ENCODE assay signal across 27 cellular contexts in genomic region chr5:148990817-148991216, GRCh38.
"Had no signal": no experiment of that assay in that cellular context is flagged by ENCODE, and none has a peak within 500 bp of the region (broad histone marks: within the 10 kb centered on the region; RNA-seq: fewer than 3 reads in every experiment).

No MANE protein-coding gene starts in this region.

- H3K4me1 Mint-ChIP-seq: nephron progenitor cell; neural crest cell; stimulated activated naive B cell treated with anti-CD40 and anti-IgM and Interleukin-4, amounts not matched to agents 10 μg/mL and 1 μg/mL and 100 μg/mL, for 72 hours had no signal

- H3K4me3 Mint-ChIP-seq: natural killer cell treated with Interleukin-12 subunit alpha and Interleukin-12 subunit beta and Interleukin-15 and Interleukin-18, amount 100 ng/mL, for 72 hours; nephron progenitor cell; neural crest cell; stimulated activated effector memory CD8-positive, alpha-beta T cell treated with anti-CD3 and anti-CD28 coated beads, Interleukin-12 subunit alpha, Interleukin-12 subunit beta, amount 100 ng/mL, for 72 hours; stimulated activated naive B cell treated with anti-CD40 and anti-IgM and Interleukin-4, amounts not matched to agents 10 μg/mL and 1 μg/mL and 100 μg/mL, for 72 hours; stimulated activated naive CD8-positive, alpha-beta T cell treated with anti-CD3 and anti-CD28 coated beads, Interleukin-15, Interleukin-2, amounts not matched to agents 100 ng/mL and 50 ng/mL, for 24 hours had no signal

- H3K9me3 Mint-ChIP-seq: natural killer cell treated with Interleukin-12 subunit alpha and Interleukin-12 subunit beta and Interleukin-15 and Interleukin-18, amount 100 ng/mL, for 72 hours; nephron progenitor cell; neural crest cell; stimulated activated effector memory CD8-positive, alpha-beta T cell treated with anti-CD3 and anti-CD28 coated beads, Interleukin-12 subunit alpha, Interleukin-12 subunit beta, amount 100 ng/mL, for 72 hours; stimulated activated naive B cell treated with anti-CD40 and anti-IgM and Interleukin-4, amounts not matched to agents 10 μg/mL and 1 μg/mL and 100 μg/mL, for 72 hours; stimulated activated naive CD8-positive, alpha-beta T cell treated with anti-CD3 and anti-CD28 coated beads, Interleukin-15, Interleukin-2, amounts not matched to agents 100 ng/mL and 50 ng/mL, for 24 hours had no signal

- H3K36me3 ChIP-seq: neutrophil, pancreas, right lobe of liver, sigmoid colon, stomach, thoracic aorta, thyroid gland, tibial nerve, upper lobe of left lung, vagina had no signal

- DNase-seq: nephron progenitor cell; nucleus accumbens; pancreas; psoas muscle; right cardiac atrium; right lobe of liver; sigmoid colon; small intestine; stimulated activated CD4-positive, alpha-beta T cell treated with anti-CD3 and anti-CD28 coated beads, Interleukin-15, amount 100 ng/mL, for 24 hours; stimulated activated CD4-positive, alpha-beta T cell treated with anti-CD3 and anti-CD28 coated beads, Interleukin-2, amount 100 ng/mL, for 24 hours; stimulated activated CD4-positive, alpha-beta T cell treated with anti-CD3 and anti-CD28 coated beads, Interleukin-2, amount 100 ng/mL, for 48 hours; stimulated activated CD4-positive, alpha-beta T cell treated with anti-CD3 and anti-CD28 coated beads, Interleukin-4, amount 100 ng/mL, for 24 hours; stimulated activated naive B cell treated with anti-CD40 and anti-IgM and Interleukin-4, amounts not matched to agents 10 μg/mL and 1 μg/mL and 100 μg/mL, for 72 hours; stimulated activated naive CD4-positive, alpha-beta T cell treated with Interleukin-2 at 50 U/mL for 16 hours; stomach; thyroid gland; trophoblast cell; upper lobe of left lung had no signal

- H3K27me3 ChIP-seq: neutrophil, pancreas, right lobe of liver, sigmoid colon, stomach, thyroid gland, tibial nerve, upper lobe of left lung, vagina had no signal

- H3K27ac ChIP-seq: neutrophil, pancreas, psoas muscle, right lobe of liver, sigmoid colon, stomach, thoracic aorta, thyroid gland, tibial nerve, upper lobe of left lung, vagina had no signal

- H3K9me3 ChIP-seq: neutrophil, pancreas, psoas muscle, right lobe of liver, sigmoid colon, stomach, thoracic aorta, thyroid gland, tibial nerve, upper lobe of left lung, vagina had no signal

- ATAC-seq: natural killer cell treated with Interleukin-12 subunit alpha and Interleukin-12 subunit beta and Interleukin-15 and Interleukin-18, amount 100 ng/mL, for 72 hours; pancreas; psoas muscle; right cardiac atrium; right lobe of liver; stimulated activated effector memory CD8-positive, alpha-beta T cell treated with anti-CD3 and anti-CD28 coated beads, Interleukin-12 subunit alpha, Interleukin-12 subunit beta, amount 100 ng/mL, for 72 hours; stimulated activated naive B cell treated with anti-CD40 and anti-IgM and Interleukin-4, amounts not matched to agents 10 μg/mL and 1 μg/mL and 100 μg/mL, for 72 hours had no signal

- H3K27ac Mint-ChIP-seq: natural killer cell treated with Interleukin-12 subunit alpha and Interleukin-12 subunit beta and Interleukin-15 and Interleukin-18, amount 100 ng/mL, for 72 hours; nephron progenitor cell; progenitor cell of endocrine pancreas; stimulated activated effector memory CD8-positive, alpha-beta T cell treated with anti-CD3 and anti-CD28 coated beads, Interleukin-12 subunit alpha, Interleukin-12 subunit beta, amount 100 ng/mL, for 72 hours; stimulated activated naive B cell treated with anti-CD40 and anti-IgM and Interleukin-4, amounts not matched to agents 10 μg/mL and 1 μg/mL and 100 μg/mL, for 72 hours; stimulated activated naive CD8-positive, alpha-beta T cell treated with anti-CD3 and anti-CD28 coated beads, Interleukin-15, Interleukin-2, amounts not matched to agents 100 ng/mL and 50 ng/mL, for 24 hours had no signal

- FAIRE-seq: pancreas, small intestine had no signal

- H3K4me3 ChIP-seq: pancreas, psoas muscle, right lobe of liver, sigmoid colon, stomach, thoracic aorta, thyroid gland, tibial nerve, upper lobe of left lung, vagina had no signal

- H3K4me1 ChIP-seq: pancreas, right lobe of liver, thyroid gland, tibial nerve, upper lobe of left lung, vagina had no signal

- H3K36me3 Mint-ChIP-seq: natural killer cell treated with Interleukin-12 subunit alpha and Interleukin-12 subunit beta and Interleukin-15 and Interleukin-18, amount 100 ng/mL, for 72 hours; stimulated activated naive B cell treated with anti-CD40 and anti-IgM and Interleukin-4, amounts not matched to agents 10 μg/mL and 1 μg/mL and 100 μg/mL, for 72 hours had no signal
